8 cellular contexts compared by ENCODE assay signal in the genomic region with DNA sequence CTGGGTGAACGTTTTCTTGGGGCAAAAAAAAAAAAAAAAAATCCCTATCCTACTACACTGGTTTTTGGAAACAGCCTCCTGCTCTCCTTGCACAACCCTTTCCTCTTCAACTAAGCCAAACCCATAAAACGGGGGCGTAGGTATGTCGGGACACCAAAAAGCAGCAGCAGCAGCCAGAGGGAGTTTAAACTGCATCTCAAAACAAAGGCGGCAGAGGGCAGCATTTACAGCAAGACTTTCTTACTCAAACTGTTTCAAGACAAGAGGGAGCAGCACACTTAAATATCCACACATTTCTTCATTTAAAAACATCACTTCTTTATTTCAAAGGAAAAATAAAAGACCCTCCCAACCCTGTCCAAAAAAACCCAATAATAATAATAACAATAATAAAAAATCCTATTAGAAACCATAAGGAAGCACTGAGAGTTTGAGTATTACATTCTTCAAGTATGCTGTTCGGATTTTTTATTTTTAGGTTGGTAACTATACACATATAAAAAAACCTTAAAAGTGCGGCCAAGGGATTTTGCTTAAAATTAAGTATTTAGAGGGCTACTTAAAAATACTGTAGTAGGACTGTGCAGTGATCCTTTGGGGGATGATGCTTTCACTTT. TPM values are rescaled to one million over a fixed set of nuclear protein-coding genes. Genes with fewer than 3 reads are reported as not detected.
DNase-seq lines count a peak whose midpoint lies in the region; ATAC-seq and TF ChIP-seq lines count a peak whose summit lies in the region.

No MANE protein-coding gene starts in this region.

- no peak overlapping the region for H3K4me3 ChIP-seq in mucosa of descending colon

- H3K9me3 Mint-ChIP-seq in endothelial cell (ENCODE audit: unreplicated experiment), result no peaks in the 10 kb centered on the region

- no peaks in the 10 kb centered on the region for H3K36me3 ChIP-seq in mucosa of descending colon (ENCODE audit: low read depth)

- peaks cover 8% of the 10 kb centered on the region for H3K36me3 Mint-ChIP-seq in endothelial cell (ENCODE audit: low read depth, unreplicated experiment)

- TF ChIP-seq CTCF in 22Rv1 (IDR thresholded peaks at IDR 0.05) (peak; percentile 85), GM10266 (IDR thresholded peaks at IDR 0.05; ENCODE audit: control insufficient read depth, insufficient read depth, low read depth, missing control alignments) (peak; percentile 70), endothelial cell (IDR thresholded peaks at IDR 0.05; ENCODE audit: unreplicated experiment) (peak; percentile 61), mucosa of descending colon (IDR thresholded peaks at IDR 0.05) (peak; percentile 14)

- H3K27ac ChIP-seq in 22Rv1, result no peak overlapping the region

- peaks cover 6% of the 10 kb centered on the region for H3K27me3 Mint-ChIP-seq in endothelial cell (ENCODE audit: unreplicated experiment)

- intact Hi-C loops in mucosa of descending colon (cut with DNase I, micrococcal nuclease), result loop anchor here (5.0 kb wide), 3 partner anchors 177 to 282 kb away; no protein-coding TSS in a partner anchor

- H3K4me3 Mint-ChIP-seq in endothelial cell (ENCODE audit: unreplicated experiment), result no peak overlapping the region

- H3K27ac Mint-ChIP-seq in endothelial cell (ENCODE audit: unreplicated experiment), result no peak overlapping the region

- peak; percentile 69 for ATAC-seq in mucosa of descending colon
- no peak for ATAC-seq in HG03025 (IDR thresholded peaks at IDR 0.05; ENCODE audit: low FRiP score, unreplicated experiment)

- peak; percentile 49 for DNase-seq in GM10266 (ENCODE audit: extremely low spot score)
- DNase-seq in NCI-H524 (lab: John Stamatoyannopoulos, UW), result peak; percentile 42 to 60
- peak; percentile 60 to 70 for DNase-seq in activated CD4-positive, alpha-beta T cell treated with anti-CD3 and anti-CD28 coated beads, Interleukin-2, amount 50 U/mL, for 48 hours
- peak; percentile 69 for DNase-seq in endothelial cell (ENCODE audit: low spot score)
- peak in 2 of 3 donors; percentile 39 to 82 for DNase-seq in mucosa of descending colon
- DNase-seq in stromal cell of bone marrow (ENCODE audit: low read depth), result peak; percentile 77

- H3K9me3 ChIP-seq in mucosa of descending colon, result no peaks in the 10 kb centered on the region

- peaks cover 29% of the 10 kb centered on the region for H3K4me1 Mint-ChIP-seq in endothelial cell (ENCODE audit: unreplicated experiment)

- no peaks in the 10 kb centered on the region for H3K4me1 ChIP-seq in mucosa of descending colon (ENCODE audit: low read depth)

RNA-seq across cellular contexts. Expression of a gene that starts 43.9 kb away (rescaled TPM):
- total RNA-seq in endothelial cell (ENCODE audit: unreplicated experiment) (1,753 TPM), mucosa of descending colon (10 to 100 TPM; 26.8 to 57.1 (median 48.1) TPM)

Comparison
In these comparisons a context has a peak if more than half of its experiments do, and no peak if none do; other contexts are left out.
1. CTCF ChIP-seq: peak in every context shown above with its lines; median percentile 85 in 22Rv1; 70 in GM10266; 61 in endothelial cell; 14 in mucosa of descending colon.
2. RNA of a gene that starts 43.9 kb away (total RNA-seq): 1,753 TPM in endothelial cell (single experiment); 26.8 to 57.1 TPM in mucosa of descending colon; every median in the first group is over 10 times any median in the second.
3. Peak in every context shown above with its lines, with median percentiles within 50 percentile points of each other: DNase-seq.